Comparison of ENCODE assay signal across 10 cellular contexts in genomic region chr7:100626055-100626454, GRCh38. TPM values are rescaled to one million over a fixed set of nuclear protein-coding genes. Genes with fewer than 3 reads are reported as not detected.
DNase-seq lines count a peak whose midpoint lies in the region; ATAC-seq, FAIRE-seq and TF ChIP-seq lines count a peak whose summit lies in the region.
"Had no signal": no experiment of that assay in that cellular context is flagged by ENCODE, and none has a peak within 500 bp of the region (broad histone marks: within the 10 kb centered on the region; RNA-seq: fewer than 3 reads in every experiment).

No MANE protein-coding gene starts in this region.

- H3K4me3 Mint-ChIP-seq in activated T-helper 2 cell treated with anti-CD3 and anti-CD28 coated beads, Interferon-gamma antibody, Interleukin-2, Interleukin-4, amounts not matched to agents 10 μg/mL and 5 μg/mL and 100 μg/mL, durations not matched to agents 14 hours and 24 hours and 36 hours (ENCODE audit: low read depth): peak overlapping the region; percentile 74

- no peak overlapping the region for H3K27ac Mint-ChIP-seq in activated T-helper 2 cell treated with anti-CD3 and anti-CD28 coated beads, Interferon-gamma antibody, Interleukin-2, Interleukin-4, amounts not matched to agents 10 μg/mL and 5 μg/mL and 100 μg/mL, durations not matched to agents 14 hours and 24 hours and 36 hours

- H3K36me3 Mint-ChIP-seq in activated T-helper 2 cell treated with anti-CD3 and anti-CD28 coated beads, Interferon-gamma antibody, Interleukin-2, Interleukin-4, amounts not matched to agents 10 μg/mL and 5 μg/mL and 100 μg/mL, durations not matched to agents 14 hours and 24 hours and 36 hours (ENCODE audit: low read depth): peaks cover 3% of the 10 kb centered on the region

- no peak overlapping the region for H3K27ac ChIP-seq in right cardiac atrium (ENCODE audit: low read length)
- H3K27ac ChIP-seq in lower lobe of right lung: no peak overlapping the region
- no peak overlapping the region for H3K27ac ChIP-seq in uterus
- H3K27ac ChIP-seq in kidney (ENCODE audit: low read depth in 2 of 2, low read length in 2 of 2): no peak overlapping the region

- peaks cover 38% of the 10 kb centered on the region for H3K4me1 Mint-ChIP-seq in activated T-helper 2 cell treated with anti-CD3 and anti-CD28 coated beads, Interferon-gamma antibody, Interleukin-2, Interleukin-4, amounts not matched to agents 10 μg/mL and 5 μg/mL and 100 μg/mL, durations not matched to agents 14 hours and 24 hours and 36 hours (ENCODE audit: low read depth)

- no peak for DNase-seq in right cardiac atrium
- no peak for DNase-seq in cardiac septum (ENCODE audit: low spot score)
- DNase-seq in activated T-helper 2 cell treated with anti-CD3 and anti-CD28 coated beads, Interferon-gamma antibody, Interleukin-2, Interleukin-4, amounts not matched to agents 10 μg/mL and 5 μg/mL and 100 μg/mL, durations not matched to agents 14 hours and 24 hours and 36 hours (ENCODE audit: low spot score): no peak
- no peak for DNase-seq in lower lobe of right lung
- no peak for DNase-seq in uterus
- no peak for DNase-seq in stimulated activated naive CD4-positive, alpha-beta T cell (lab: John Stamatoyannopoulos, UW)
- no peak for DNase-seq in kidney

- no peaks in the 10 kb centered on the region for H3K9me3 Mint-ChIP-seq in activated T-helper 2 cell treated with anti-CD3 and anti-CD28 coated beads, Interferon-gamma antibody, Interleukin-2, Interleukin-4, amounts not matched to agents 10 μg/mL and 5 μg/mL and 100 μg/mL, durations not matched to agents 14 hours and 24 hours and 36 hours

- ATAC-seq in right cardiac atrium (no peak), lower lobe of right lung (no peak), GM21619 (IDR thresholded peaks at IDR 0.05; ENCODE audit: unreplicated experiment) (no peak)

- H3K36me3 ChIP-seq in lower lobe of right lung (no peaks in the 10 kb centered on the region), uterus (no peaks in the 10 kb centered on the region), kidney (ENCODE audit: control insufficient read depth in 1 of 2, insufficient read depth in 2 of 2, low read length in 2 of 2) (no peaks in the 10 kb centered on the region)

- no peak for FAIRE-seq in kidney (lab: Jason Lieb, UNC)

- H3K4me1 ChIP-seq in right cardiac atrium (ENCODE audit: control insufficient read depth, insufficient read depth, low read length) (no peaks in the 10 kb centered on the region), lower lobe of right lung (peaks cover 6% of the 10 kb centered on the region), uterus (no peaks in the 10 kb centered on the region), kidney (ENCODE audit: control insufficient read depth in 1 of 2, insufficient read depth in 1 of 2, low read depth in 1 of 2, low read length in 2 of 2) (no peaks in the 10 kb centered on the region)

- no peak for TF ChIP-seq POLR2A in uterus (IDR thresholded peaks at IDR 0.05)

- no peaks in the 10 kb centered on the region for H3K9me3 ChIP-seq in right cardiac atrium (ENCODE audit: control insufficient read depth, low read length)
- H3K9me3 ChIP-seq in lower lobe of right lung: no peaks in the 10 kb centered on the region
- H3K9me3 ChIP-seq in uterus: no peaks in the 10 kb centered on the region
- no peaks in the 10 kb centered on the region for H3K9me3 ChIP-seq in kidney (ENCODE audit: control insufficient read depth in 1 of 2, low read length in 2 of 2)

- peak overlapping the region; percentile 21 for H3K4me3 ChIP-seq in right cardiac atrium (ENCODE audit: low read length)
- H3K4me3 ChIP-seq in lower lobe of right lung: peak overlapping the region; percentile 44
- H3K4me3 ChIP-seq in uterus: peak overlapping the region; percentile 6 to 24
- peak overlapping the region in 1 of 2 donors; percentile 21 for H3K4me3 ChIP-seq in kidney (ENCODE audit: low read length in 2 of 2)

- TF ChIP-seq CTCF in lower lobe of right lung (IDR thresholded peaks at IDR 0.05) (no peak), uterus (IDR thresholded peaks at IDR 0.05) (no peak), kidney (IDR thresholded peaks at IDR 0.05; ENCODE audit: borderline replicate concordance, extremely low read depth, insufficient read depth) (no peak)

- intact Hi-C loops in right cardiac atrium (cut with DNase I) (no loop called here), cardiac septum (cut with DNase I) (no loop called here), lower lobe of right lung (cut with DNase I) (no loop called here), uterus (cut with DNase I; ENCODE audit: low total_unique reads) (no loop called here), kidney (cut with DNase I) (no loop called here)
- intact Hi-C loops in activated T-helper 2 cell treated with anti-CD3 and anti-CD28 coated beads, Interferon-gamma antibody, Interleukin-2, Interleukin-4, amounts not matched to agents 10 μg/mL and 5 μg/mL and 100 μg/mL, durations not matched to agents 14 hours and 24 hours and 36 hours (cut with micrococcal nuclease): loop anchor here (1.0 to 2.0 kb wide), 3 partner anchors 13 to 40 kb away; partner anchors contain the start of genes FBXO24, LRCH4 and MOSPD3

- H3K9ac ChIP-seq in kidney (ENCODE audit: low read length in 2 of 2): no peak overlapping the region

- H3K27me3 ChIP-seq in right cardiac atrium (ENCODE audit: control insufficient read depth, insufficient read depth) (no peaks in the 10 kb centered on the region), lower lobe of right lung (ENCODE audit: low read depth) (no peaks in the 10 kb centered on the region), uterus (no peaks in the 10 kb centered on the region)

- H3K27me3 Mint-ChIP-seq in activated T-helper 2 cell treated with anti-CD3 and anti-CD28 coated beads, Interferon-gamma antibody, Interleukin-2, Interleukin-4, amounts not matched to agents 10 μg/mL and 5 μg/mL and 100 μg/mL, durations not matched to agents 14 hours and 24 hours and 36 hours (ENCODE audit: low read depth): no peaks in the 10 kb centered on the region

- 11% methylated on average over 3 of the region's 3 CpGs for WGBS in right cardiac atrium

RNA-seq across cellular contexts. Expression of gene MOSPD3, which starts 13.7 kb away (rescaled TPM):
- total RNA-seq in right cardiac atrium (10 to 100 TPM; 11.1 to 13.7 (median 11.9) TPM), cardiac septum (9.2 TPM), lower lobe of right lung (19.5 TPM), uterus (10 to 100 TPM in 2 of 4 donors, 1 to 10 TPM in 2; 1.3 to 35.3 (median 15.1) TPM), kidney (18.2 TPM)
- polyA plus RNA-seq in right cardiac atrium (13.8 TPM), kidney (ENCODE audit: insufficient read depth, low read depth, low replicate concordance) (30.6 TPM)
- total RNA-seq in activated T-helper 2 cell treated with anti-CD3 and anti-CD28 coated beads, Interferon-gamma antibody, Interleukin-2, Interleukin-4, amounts not matched to agents 10 μg/mL and 5 μg/mL and 100 μg/mL, durations not matched to agents 14 hours and 24 hours and 36 hours: 14.1 TPM in 2 replicates

RNA-seq across cellular contexts. Expression of gene TFR2, which starts 15.3 kb away (rescaled TPM):
- total RNA-seq in right cardiac atrium (under 1 TPM in 3 of 4 donors, not detected in 1; 0.25 to 0.41 (median 0.26) TPM), cardiac septum (0.13 TPM), lower lobe of right lung (0.35 TPM), uterus (1 to 10 TPM in 1 of 4 donors, under 1 TPM in 1, not detected in 2; 0.43 to 2.0 TPM), kidney (0.79 TPM)
- polyA plus RNA-seq in right cardiac atrium (0.14 TPM), kidney (ENCODE audit: insufficient read depth, low read depth, low replicate concordance) (0.22 TPM)
- 16.7 and 19.7 TPM in 2 replicates for total RNA-seq in activated T-helper 2 cell treated with anti-CD3 and anti-CD28 coated beads, Interferon-gamma antibody, Interleukin-2, Interleukin-4, amounts not matched to agents 10 μg/mL and 5 μg/mL and 100 μg/mL, durations not matched to agents 14 hours and 24 hours and 36 hours

RNA-seq across cellular contexts. Expression of gene PCOLCE, which starts 23.9 kb away (rescaled TPM):
- total RNA-seq in right cardiac atrium (10 to 100 TPM; 44.0 to 81.7 (median 57.4) TPM), cardiac septum (39.5 TPM), lower lobe of right lung (75.2 TPM), uterus (100 to 1,000 TPM in 1 of 4 donors, 10 to 100 TPM in 2, 1 to 10 TPM in 1; 6.2 to 151 (median 57.8) TPM), kidney (51.5 TPM)
- polyA plus RNA-seq in right cardiac atrium (41.2 TPM), kidney (ENCODE audit: insufficient read depth, low read depth, low replicate concordance) (42.9 TPM)
- 8.6 and 10.3 TPM in 2 replicates for total RNA-seq in activated T-helper 2 cell treated with anti-CD3 and anti-CD28 coated beads, Interferon-gamma antibody, Interleukin-2, Interleukin-4, amounts not matched to agents 10 μg/mL and 5 μg/mL and 100 μg/mL, durations not matched to agents 14 hours and 24 hours and 36 hours

RNA-seq across cellular contexts. Expression of gene ACTL6B, which starts 30.2 kb away (rescaled TPM):
- total RNA-seq in right cardiac atrium (not detected), cardiac septum (not detected), lower lobe of right lung (not detected), uterus (not detected), kidney (not detected)
- polyA plus RNA-seq in right cardiac atrium (not detected), kidney (ENCODE audit: insufficient read depth, low read depth, low replicate concordance) (not detected)
- not detected in 2 replicates for total RNA-seq in activated T-helper 2 cell treated with anti-CD3 and anti-CD28 coated beads, Interferon-gamma antibody, Interleukin-2, Interleukin-4, amounts not matched to agents 10 μg/mL and 5 μg/mL and 100 μg/mL, durations not matched to agents 14 hours and 24 hours and 36 hours
- total RNA-seq: renal cortical epithelial cell had no signal

RNA-seq across cellular contexts. Expression of gene FBXO24, which starts 39.9 kb away (rescaled TPM):
- 1 to 10 TPM in 1 of 4 donors, under 1 TPM in 2, not detected in 1; 0.74 to 1.0 (median 0.76) TPM for total RNA-seq in right cardiac atrium
- polyA plus RNA-seq in right cardiac atrium: 0.27 TPM
- total RNA-seq in cardiac septum: 0.40 TPM
- 0.37 and 0.91 TPM in 2 replicates for total RNA-seq in activated T-helper 2 cell treated with anti-CD3 and anti-CD28 coated beads, Interferon-gamma antibody, Interleukin-2, Interleukin-4, amounts not matched to agents 10 μg/mL and 5 μg/mL and 100 μg/mL, durations not matched to agents 14 hours and 24 hours and 36 hours
- 0.74 TPM for total RNA-seq in lower lobe of right lung
- 1 to 10 TPM in 2 of 4 donors, not detected in 2; 2.9 to 4.9 TPM for total RNA-seq in uterus
- 0.60 TPM for total RNA-seq in kidney
- polyA plus RNA-seq in kidney (ENCODE audit: insufficient read depth, low read depth, low replicate concordance): 0.95 TPM
- total RNA-seq: temporal lobe had no signal
